In genomic region chr2:32735370-32735769, GRCh38 we compare ENCODE assay signal across 16 cellular contexts.
"Had no signal": no experiment of that assay in that cellular context is flagged by ENCODE, and none has a peak within 500 bp of the region (broad histone marks: within the 10 kb centered on the region; RNA-seq: fewer than 3 reads in every experiment).

No MANE protein-coding gene starts in this region.

- H3K4me3 Mint-ChIP-seq: naive thymus-derived CD4-positive, alpha-beta T cell had no signal

- H3K27ac ChIP-seq: gastroesophageal sphincter, right atrium auricular region, stomach, thoracic aorta, transverse colon had no signal

- H3K27me3 Mint-ChIP-seq: naive thymus-derived CD4-positive, alpha-beta T cell had no signal

- DNase-seq: effector memory CD4-positive, alpha-beta T cell; glutamatergic neuron; islet precursor cell; mammary epithelial cell; naive thymus-derived CD4-positive, alpha-beta T cell; small intestine; stimulated activated CD4-positive, alpha-beta T cell treated with anti-CD3 and anti-CD28 coated beads, Interleukin-12 subunit alpha, Interleukin-12 subunit beta, amount 100 ng/mL, for 4 hours; stimulated activated naive CD4-positive, alpha-beta T cell; stomach; substantia nigra; transverse colon had no signal

- H3K9me3 ChIP-seq: gastroesophageal sphincter, right atrium auricular region, stomach, thoracic aorta, transverse colon had no signal

- H3K27ac Mint-ChIP-seq: naive thymus-derived CD4-positive, alpha-beta T cell had no signal

- FAIRE-seq: endometrium, small intestine had no signal

- H3K4me3 ChIP-seq: gastroesophageal sphincter, right atrium auricular region, stomach, thoracic aorta, transverse colon had no signal

- H3K9me3 Mint-ChIP-seq: naive thymus-derived CD4-positive, alpha-beta T cell had no signal

- H3K27me3 ChIP-seq: gastroesophageal sphincter, right atrium auricular region, stomach, transverse colon had no signal

- H3K36me3 ChIP-seq: right atrium auricular region, thoracic aorta had no signal

- H3K4me1 ChIP-seq: gastroesophageal sphincter, right atrium auricular region, stomach, transverse colon had no signal

- ATAC-seq: gastroesophageal sphincter; left lobe of liver; naive thymus-derived CD4-positive, alpha-beta T cell had no signal
